8 cellular contexts compared by ENCODE assay signal in the genomic region with DNA sequence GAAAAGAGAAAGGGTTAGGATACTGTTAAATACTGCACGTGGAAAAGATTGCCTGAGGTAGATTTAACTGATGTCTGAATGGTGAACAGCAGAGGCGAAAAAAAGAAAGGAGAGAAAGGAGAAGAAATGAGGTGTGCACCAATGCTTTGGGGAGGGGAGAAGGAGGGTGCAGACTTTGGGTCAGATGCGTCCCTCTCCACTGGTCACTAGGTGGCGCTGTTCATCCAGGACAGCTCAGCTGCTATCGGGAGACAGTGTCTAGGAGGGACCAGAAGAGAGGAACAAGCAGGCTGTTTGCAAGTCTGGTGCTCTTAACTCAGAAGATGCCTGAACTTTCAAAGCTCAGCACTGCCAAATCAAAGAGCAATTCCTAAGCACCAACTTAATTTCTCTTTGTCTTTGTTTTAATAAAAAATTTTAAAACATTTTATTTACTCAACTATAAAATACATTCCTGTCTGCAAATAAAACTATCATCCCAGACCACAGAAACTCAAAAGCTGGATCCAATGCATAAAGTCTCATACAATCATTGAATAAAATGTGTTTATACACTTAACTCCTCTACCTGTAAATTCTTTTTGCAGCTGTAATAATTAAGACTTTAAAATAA.
DNase-seq lines count a peak whose midpoint lies in the region; ATAC-seq and TF ChIP-seq lines count a peak whose summit lies in the region.

No MANE protein-coding gene starts in this region.

- H3K36me3 Mint-ChIP-seq in CD8-positive, alpha-beta memory T cell, result peaks cover 0 to 18% (median 4%) of the 10 kb centered on the region in 3 donors
- H3K36me3 Mint-ChIP-seq in activated CD4-positive, alpha-beta T cell treated with anti-CD3 and anti-CD28 coated beads, Interleukin-2, amount 10 ng/mL, durations not matched to agents 24 days and 14 days (ENCODE audit: low read depth), result no peaks in the 10 kb centered on the region

- intact Hi-C loops in activated CD4-positive, alpha-beta T cell treated with anti-CD3 and anti-CD28 coated beads, Interleukin-2, amount 10 ng/mL, durations not matched to agents 24 days and 14 days (cut with micrococcal nuclease), result loop anchor here (1.0 kb wide), 2 partner anchors 72 to 227 kb away; no protein-coding TSS in a partner anchor

- ATAC-seq in HG03378 (IDR thresholded peaks at IDR 0.05; ENCODE audit: unreplicated experiment), result peak; percentile 92

- CTCF ChIA-PET in CD8-positive, alpha-beta memory T cell (lab: Charles Lee), result interaction anchor here (1.1 to 3.1 kb wide), 6 partner anchors 10 to 72 kb away, joined by 3 to 30 read pairs (median 4); no protein-coding TSS in a partner anchor

- peak overlapping the region in 1 of 8 donors; percentile 21 for H3K27ac Mint-ChIP-seq in CD8-positive, alpha-beta memory T cell
- no peak overlapping the region for H3K27ac Mint-ChIP-seq in activated CD4-positive, alpha-beta T cell treated with anti-CD3 and anti-CD28 coated beads, Interleukin-2, amount 10 ng/mL, durations not matched to agents 24 days and 14 days

- peaks cover 0 to 24% of the 10 kb centered on the region in 2 donors for H3K27me3 Mint-ChIP-seq in CD8-positive, alpha-beta memory T cell
- peaks cover 59% of the 10 kb centered on the region for H3K27me3 Mint-ChIP-seq in activated CD4-positive, alpha-beta T cell treated with anti-CD3 and anti-CD28 coated beads, Interleukin-2, amount 10 ng/mL, durations not matched to agents 24 days and 14 days

- H3K9me3 ChIP-seq in CD8-positive, alpha-beta memory T cell (ENCODE audit: low read length), result no peaks in the 10 kb centered on the region

- no peak overlapping the region for H3K4me3 ChIP-seq in CD8-positive, alpha-beta memory T cell (ENCODE audit: low read length)
- H3K4me3 ChIP-seq in epithelial cell of proximal tubule (ENCODE audit: low read depth, low read length), result no peak overlapping the region

- no peak overlapping the region for H3K4me3 Mint-ChIP-seq in CD8-positive, alpha-beta memory T cell
- H3K4me3 Mint-ChIP-seq in activated CD4-positive, alpha-beta T cell treated with anti-CD3 and anti-CD28 coated beads, Interleukin-2, amount 10 ng/mL, durations not matched to agents 24 days and 14 days, result no peak overlapping the region

- H3K4me1 Mint-ChIP-seq in CD8-positive, alpha-beta memory T cell, result peaks cover 0 to 14% (median 4%) of the 10 kb centered on the region in 3 donors
- peaks cover 5% of the 10 kb centered on the region for H3K4me1 Mint-ChIP-seq in activated CD4-positive, alpha-beta T cell treated with anti-CD3 and anti-CD28 coated beads, Interleukin-2, amount 10 ng/mL, durations not matched to agents 24 days and 14 days

- TF ChIP-seq CTCF in epithelial cell of proximal tubule (conservative IDR thresholded peaks at IDR 0.05; ENCODE audit: low read depth, low read length), result peak; percentile 100

- POLR2A ChIA-PET in CD8-positive, alpha-beta memory T cell (lab: Charles Lee), result no interaction called here

- no peaks in the 10 kb centered on the region for H3K4me1 ChIP-seq in CD8-positive, alpha-beta memory T cell (ENCODE audit: insufficient read depth, low read length)

- no peaks in the 10 kb centered on the region for H3K36me3 ChIP-seq in CD8-positive, alpha-beta memory T cell (ENCODE audit: insufficient read depth, low read length)

- no peaks in the 10 kb centered on the region for H3K27me3 ChIP-seq in CD8-positive, alpha-beta memory T cell (ENCODE audit: insufficient read depth, low read length, poor library complexity, severe bottlenecking)

- no peak overlapping the region for H3K27ac ChIP-seq in CD8-positive, alpha-beta memory T cell (ENCODE audit: low read depth, low read length)

- H3K9me3 Mint-ChIP-seq in CD8-positive, alpha-beta memory T cell, result peaks cover 7 to 10% (median 9%) of the 10 kb centered on the region in 5 donors
- no peaks in the 10 kb centered on the region for H3K9me3 Mint-ChIP-seq in activated CD4-positive, alpha-beta T cell treated with anti-CD3 and anti-CD28 coated beads, Interleukin-2, amount 10 ng/mL, durations not matched to agents 24 days and 14 days

- peak in 4 of 5 donors; percentile 6 to 58 (median 9) for DNase-seq in CD8-positive, alpha-beta memory T cell
- DNase-seq in GM19238 (ENCODE audit: insufficient read length, low spot score) (peak; percentile 64), NCI-H446 treated with DMSO at 0.1 percent for 48 hours (lab: John Stamatoyannopoulos, UW) (peak; percentile 23), epithelial cell of proximal tubule (ENCODE audit: low read depth) (peak; percentile 22), myocyte (ENCODE audit: low read depth) (peak; percentile 62), stromal cell of bone marrow (ENCODE audit: low read depth) (peak; percentile 44)
- peak; percentile 92 for DNase-seq in activated CD4-positive, alpha-beta T cell treated with anti-CD3 and anti-CD28 coated beads, Interleukin-2, amount 10 ng/mL, durations not matched to agents 24 days and 14 days

Comparison
In these comparisons a context has a peak if more than half of its experiments do, and no peak if none do; other contexts are left out.
1. DNase-seq: peak in every context shown above with its lines; median percentile 92 in activated CD4-positive, alpha-beta T cell treated with anti-CD3 and anti-CD28 coated beads, Interleukin-2, amount 10 ng/mL, durations not matched to agents 24 days and 14 days; 64 in GM19238; 62 in myocyte; 44 in stromal cell of bone marrow; 23 in NCI-H446 treated with DMSO at 0.1 percent for 48 hours; 22 in epithelial cell of proximal tubule; 9 in CD8-positive, alpha-beta memory T cell.